13 cellular contexts compared by ENCODE assay signal in genomic region chr2:102032368-102033027, GRCh38. TPM values are rescaled to one million over a fixed set of nuclear protein-coding genes. Genes with fewer than 3 reads are reported as not detected.
DNase-seq lines count a peak whose midpoint lies in the region; ATAC-seq, FAIRE-seq and TF ChIP-seq lines count a peak whose summit lies in the region.
"Had no signal": no experiment of that assay in that cellular context is flagged by ENCODE, and none has a peak within 500 bp of the region (broad histone marks: within the 10 kb centered on the region; RNA-seq: fewer than 3 reads in every experiment).

No MANE protein-coding gene starts in this region.

- peaks cover 32 to 78% (median 35%) of the 10 kb centered on the region in 10 experiments for H3K4me1 ChIP-seq in BLaER1 treated with 17β-estradiol and CSF1 and Interleukin-3, amounts not matched to agents 10 nM and 100 nM
- H3K4me1 ChIP-seq in esophagus squamous epithelium, result peaks cover 17 to 67% (median 37%) of the 10 kb centered on the region in 3 donors

- no peak for FAIRE-seq in urothelium cell line (lab: Jason Lieb, UNC)
- FAIRE-seq: HTR-8/SVneo had no signal

- H3K27me3 ChIP-seq in BLaER1 treated with 17β-estradiol and CSF1 and Interleukin-3, amounts not matched to agents 10 nM and 100 nM, result no peaks in the 10 kb centered on the region
- no peaks in the 10 kb centered on the region for H3K27me3 ChIP-seq in esophagus squamous epithelium
- H3K27me3 ChIP-seq: ascending aorta, ovary had no signal

- H3K36me3 ChIP-seq in BLaER1 treated with 17β-estradiol and CSF1 and Interleukin-3, amounts not matched to agents 10 nM and 100 nM, result peaks cover 0 to 8% (median 0%) of the 10 kb centered on the region in 11 experiments; a peak in 1 of 22 replicates
- H3K36me3 ChIP-seq in esophagus squamous epithelium, result no peaks in the 10 kb centered on the region
- H3K36me3 ChIP-seq: ascending aorta, ovary had no signal

- WGBS in esophagus squamous epithelium, 2 donors, result 46 to 52% methylated on average over 2 of the region's 2 CpGs

- no peak for TF ChIP-seq POLR2A in esophagus squamous epithelium (IDR thresholded peaks at IDR 0.05)

- peaks cover 0 to 11% (median 0%) of the 10 kb centered on the region in 11 experiments; a peak in 5 of 22 replicates for H3K9me3 ChIP-seq in BLaER1 treated with 17β-estradiol and CSF1 and Interleukin-3, amounts not matched to agents 10 nM and 100 nM (replicated peaks in 1 of 11)
- H3K9me3 ChIP-seq in esophagus squamous epithelium, result no peaks in the 10 kb centered on the region
- H3K9me3 ChIP-seq: ascending aorta, ovary had no signal

- no peak for ATAC-seq in HG03342 (IDR thresholded peaks at IDR 0.05; ENCODE audit: unreplicated experiment)

- H3K4me2 ChIP-seq in BLaER1 treated with 17β-estradiol and CSF1 and Interleukin-3, amounts not matched to agents 10 nM and 100 nM, result peak overlapping the region; percentile 59 to 91 (median 72)

- intact Hi-C loops in esophagus squamous epithelium (cut with DNase I), result no loop called here

- no peak for TF ChIP-seq CTCF in esophagus squamous epithelium (IDR thresholded peaks at IDR 0.05)

- H4K20me1 ChIP-seq in BLaER1 treated with 17β-estradiol and CSF1 and Interleukin-3, amounts not matched to agents 10 nM and 100 nM, result no peaks in the 10 kb centered on the region

- no peak overlapping the region for H3K4me3 ChIP-seq in BLaER1 treated with 17β-estradiol and CSF1 and Interleukin-3, amounts not matched to agents 10 nM and 100 nM
- H3K4me3 ChIP-seq in esophagus squamous epithelium, result no peak overlapping the region
- H3K4me3 ChIP-seq: ovary had no signal

- peak; percentile 44 for DNase-seq in LHCN-M2 (ENCODE audit: low read depth)
- DNase-seq in esophagus squamous epithelium (lab: John Stamatoyannopoulos, UW), result no peak
- peak; percentile 42 for DNase-seq in renal cortical epithelial cell (ENCODE audit: low read depth)
- no peak for DNase-seq in GM19238 (ENCODE audit: insufficient read length, low spot score)
- DNase-seq in urothelium cell line (ENCODE audit: low spot score), result no peak
- DNase-seq in DMS79 treated with DMSO at 0.1 percent for 48 hours (lab: John Stamatoyannopoulos, UW), result no peak
- DNase-seq: NCI-H1436 treated with DMSO at 0.1 percent for 48 hours had no signal

- H3K27ac ChIP-seq in BLaER1 treated with 17β-estradiol and CSF1 and Interleukin-3, amounts not matched to agents 10 nM and 100 nM, result peak overlapping the region in 7 of 11 experiments; percentile 34 to 77 (median 71); a peak in 11 of 22 replicates
- H3K27ac ChIP-seq in esophagus squamous epithelium, result peak overlapping the region; percentile 41 to 82 (median 57)

- H3K9ac ChIP-seq in BLaER1 treated with 17β-estradiol and CSF1 and Interleukin-3, amounts not matched to agents 10 nM and 100 nM, result peak overlapping the region in 1 of 11 experiments; percentile 26; a peak in 1 of 22 replicates

RNA-seq across cellular contexts. Expression of gene IL1R2, which starts 40.7 kb away (rescaled TPM):
- total RNA-seq in LHCN-M2 (2014; rRNA removed), result 0.26 TPM in 1 of 2 replicates, not detected in the other
- polyA plus RNA-seq in LHCN-M2 (2012), result not detected
- total RNA-seq in esophagus squamous epithelium, result 100 to 1,000 TPM in 1 of 4 donors, 10 to 100 TPM in 3; 24.1 to 182 (median 78.0) TPM
- 0.89 and 23.4 TPM in 2 replicates for total RNA-seq in renal cortical epithelial cell
- total RNA-seq: CD8-positive, alpha-beta T cell had no signal

Comparison
In these comparisons a context has a peak if more than half of its experiments do, and no peak if none do; other contexts are left out.
1. DNase-seq: peak in LHCN-M2 (single experiment) and renal cortical epithelial cell (single experiment); none in esophagus squamous epithelium (single experiment), GM19238 (single experiment), urothelium cell line (single experiment) and DMS79 treated with DMSO at 0.1 percent for 48 hours (single experiment).